Comparison of ENCODE assay signal across 28 cellular contexts in genomic region chr1:16446116-16446515, GRCh38. TPM values are rescaled to one million over a fixed set of nuclear protein-coding genes. Genes with fewer than 3 reads are reported as not detected.
DNase-seq lines count a peak whose midpoint lies in the region; ATAC-seq and TF ChIP-seq lines count a peak whose summit lies in the region.
"Had no signal": no experiment of that assay in that cellular context is flagged by ENCODE, and none has a peak within 500 bp of the region (broad histone marks: within the 10 kb centered on the region; RNA-seq: fewer than 3 reads in every experiment).

No MANE protein-coding gene starts in this region.

- peak overlapping the region; percentile 26 for H3K27ac Mint-ChIP-seq in activated T-cell treated with anti-CD3 and anti-CD28 coated beads, Interleukin-2, amount 50 U/mL, for 24 hours
- no peak overlapping the region for H3K27ac Mint-ChIP-seq in activated naive CD4-positive, alpha-beta T cell treated with anti-CD3 and anti-CD28 coated beads for 36 hours
- no peak overlapping the region for H3K27ac Mint-ChIP-seq in neural progenitor cell

- H3K27me3 ChIP-seq in trophoblast cell (ENCODE audit: insufficient read depth, low read length), result no peaks in the 10 kb centered on the region
- no peaks in the 10 kb centered on the region for H3K27me3 ChIP-seq in neural progenitor cell
- H3K27me3 ChIP-seq: BE2C, BLaER1 had no signal

- no peak overlapping the region for H4K8ac ChIP-seq in trophoblast cell (ENCODE audit: low read depth, low read length)

- peaks cover 1% of the 10 kb centered on the region for H3K79me1 ChIP-seq in trophoblast cell (ENCODE audit: low read length)

- DNase-seq in activated T-cell treated with anti-CD3 and anti-CD28 coated beads, Interleukin-2, amount 50 U/mL, for 24 hours, result no peak
- no peak for DNase-seq in activated T-cell treated with anti-CD3 and anti-CD28 coated beads, Interleukin-2, amount 50 U/mL, for 4 hours
- DNase-seq in amniotic epithelial cell (ENCODE audit: low read depth) (peak; percentile 48), trophoblast cell (peak; percentile 50 to 52), AG08395 (ENCODE audit: low spot score) (no peak), neural progenitor cell (ENCODE audit: low spot score) (no peak)
- no peak for DNase-seq in activated naive CD4-positive, alpha-beta T cell treated with anti-CD3 and anti-CD28 coated beads for 36 hours
- DNase-seq: BE2C; C1 segment of cervical spinal cord; CD4-positive, alpha-beta memory T cell; CD4-positive, CD25-positive, alpha-beta regulatory T cell; CD8-positive, alpha-beta memory T cell; COR-L47; DMS 273 treated with DMSO at 0.1 percent for 48 hours; DMS153; DMS53; DMS79; DND-41; EL; GDM1 had no signal

- H3K36me3 ChIP-seq in trophoblast cell (ENCODE audit: control insufficient read depth in 1 of 2, insufficient read depth in 2 of 2, low read length in 2 of 2) (peaks cover 71 to 73% of the 10 kb centered on the region in 2 experiments), neural progenitor cell (no peaks in the 10 kb centered on the region)

- H3K36me3 Mint-ChIP-seq in activated T-cell treated with anti-CD3 and anti-CD28 coated beads, Interleukin-2, amount 50 U/mL, for 24 hours (ENCODE audit: low read depth), result peaks cover 83% of the 10 kb centered on the region
- H3K36me3 Mint-ChIP-seq in activated T-cell treated with anti-CD3 and anti-CD28 coated beads, Interleukin-2, amount 50 U/mL, for 4 hours (ENCODE audit: insufficient read depth), result peaks cover 42% of the 10 kb centered on the region
- peaks cover 29% of the 10 kb centered on the region for H3K36me3 Mint-ChIP-seq in activated naive CD4-positive, alpha-beta T cell treated with anti-CD3 and anti-CD28 coated beads for 36 hours (ENCODE audit: low read depth)
- H3K36me3 Mint-ChIP-seq in neural progenitor cell, result peaks cover 21% of the 10 kb centered on the region

- H2BK5ac ChIP-seq in trophoblast cell (ENCODE audit: low read depth, low read length, poor library complexity), result no peak overlapping the region

- H3K79me2 ChIP-seq in trophoblast cell (ENCODE audit: control insufficient read depth, insufficient read depth, low read length, poor library complexity), result peaks cover 2% of the 10 kb centered on the region
- H3K79me2 ChIP-seq in neural progenitor cell (ENCODE audit: low read depth), result peaks cover 19% of the 10 kb centered on the region

- peaks cover 19% of the 10 kb centered on the region for H4K20me1 ChIP-seq in neural progenitor cell (ENCODE audit: low read depth)

- no peaks in the 10 kb centered on the region for H3K27me3 Mint-ChIP-seq in activated T-cell treated with anti-CD3 and anti-CD28 coated beads, Interleukin-2, amount 50 U/mL, for 24 hours
- no peaks in the 10 kb centered on the region for H3K27me3 Mint-ChIP-seq in activated T-cell treated with anti-CD3 and anti-CD28 coated beads, Interleukin-2, amount 50 U/mL, for 4 hours (ENCODE audit: low read depth)
- no peaks in the 10 kb centered on the region for H3K27me3 Mint-ChIP-seq in activated naive CD4-positive, alpha-beta T cell treated with anti-CD3 and anti-CD28 coated beads for 36 hours (ENCODE audit: low read depth)
- H3K27me3 Mint-ChIP-seq in neural progenitor cell (ENCODE audit: insufficient read depth, low read depth), result peaks cover 2% of the 10 kb centered on the region
- H3K27me3 Mint-ChIP-seq: CD4-positive, alpha-beta memory T cell; CD4-positive, CD25-positive, alpha-beta regulatory T cell; CD8-positive, alpha-beta memory T cell had no signal

- no peak overlapping the region for H3K23ac ChIP-seq in trophoblast cell (ENCODE audit: low read length)

- H2BK12ac ChIP-seq in trophoblast cell (ENCODE audit: low read length), result no peak overlapping the region

- no peak overlapping the region for H2BK120ac ChIP-seq in trophoblast cell (ENCODE audit: insufficient read depth, low read length, poor library complexity)

- no peak overlapping the region for H3K4ac ChIP-seq in trophoblast cell (ENCODE audit: low read depth, low read length)

- intact Hi-C loops in activated naive CD4-positive, alpha-beta T cell treated with anti-CD3 and anti-CD28 coated beads for 36 hours (cut with micrococcal nuclease), result no loop called here

- no peak overlapping the region for H3K14ac ChIP-seq in trophoblast cell (ENCODE audit: low read length)

- TF ChIP-seq CTCF in neural progenitor cell (IDR thresholded peaks at IDR 0.05), result no peak

- H3K4me2 ChIP-seq in trophoblast cell (ENCODE audit: low read length) (no peak overlapping the region), neural progenitor cell (no peak overlapping the region)
- H3K4me2 ChIP-seq: A549, BLaER1 had no signal

- no peak overlapping the region for H3K4me3 Mint-ChIP-seq in activated T-cell treated with anti-CD3 and anti-CD28 coated beads, Interleukin-2, amount 50 U/mL, for 24 hours
- no peak overlapping the region for H3K4me3 Mint-ChIP-seq in activated T-cell treated with anti-CD3 and anti-CD28 coated beads, Interleukin-2, amount 50 U/mL, for 4 hours
- H3K4me3 Mint-ChIP-seq in activated naive CD4-positive, alpha-beta T cell treated with anti-CD3 and anti-CD28 coated beads for 36 hours, result no peak overlapping the region
- H3K4me3 Mint-ChIP-seq in neural progenitor cell, result no peak overlapping the region
- H3K4me3 Mint-ChIP-seq: CD14-positive monocyte; CD8-positive, alpha-beta memory T cell had no signal

- peaks cover 0 to 3% of the 10 kb centered on the region in 2 experiments for H3K4me1 ChIP-seq in trophoblast cell (ENCODE audit: control insufficient read depth in 1 of 2, insufficient read depth in 2 of 2, low read length in 2 of 2)
- peaks cover 5% of the 10 kb centered on the region for H3K4me1 ChIP-seq in neural progenitor cell
- H3K4me1 ChIP-seq: BE2C had no signal

- H2AFZ ChIP-seq in trophoblast cell (ENCODE audit: insufficient read depth, low read length, poor library complexity) (no peak overlapping the region), neural progenitor cell (replicated peaks) (no peak overlapping the region)

- H3K9ac ChIP-seq in trophoblast cell (ENCODE audit: low read length) (no peak overlapping the region), neural progenitor cell (no peak overlapping the region)
- H3K9ac ChIP-seq: BLaER1 had no signal

- no peak overlapping the region for H3K18ac ChIP-seq in trophoblast cell (ENCODE audit: low read length)

- H3K9me3 ChIP-seq in trophoblast cell (ENCODE audit: insufficient read depth, low read depth, low read length) (no peaks in the 10 kb centered on the region), neural progenitor cell (ENCODE audit: low read depth) (no peaks in the 10 kb centered on the region)
- H3K9me3 ChIP-seq: A549, BE2C, BLaER1 had no signal

- WGBS in trophoblast cell (ENCODE audit: extremely low coverage, insufficient coverage, insufficient read length), result no CpG with 5 or more reads among the region's 10 CpGs

- H3K4me3 ChIP-seq in trophoblast cell (ENCODE audit: low read depth, low read length), result no peak overlapping the region
- H3K4me3 ChIP-seq in neural progenitor cell, result no peak overlapping the region
- H3K4me3 ChIP-seq: A549, BLaER1, GM12878 had no signal

- H4K91ac ChIP-seq in trophoblast cell (ENCODE audit: low read depth, low read length), result no peak overlapping the region

- ATAC-seq in activated T-cell treated with anti-CD3 and anti-CD28 coated beads, Interleukin-2, amount 50 U/mL, for 4 hours, result no peak
- ATAC-seq: A549, GM12878 had no signal

- H3K27ac ChIP-seq in trophoblast cell (ENCODE audit: low read depth, low read length) (no peak overlapping the region), neural progenitor cell (no peak overlapping the region)
- H3K27ac ChIP-seq: 22Rv1, A549, BLaER1 had no signal

- H3K9me3 Mint-ChIP-seq in activated T-cell treated with anti-CD3 and anti-CD28 coated beads, Interleukin-2, amount 50 U/mL, for 24 hours, result no peaks in the 10 kb centered on the region
- H3K9me3 Mint-ChIP-seq in activated T-cell treated with anti-CD3 and anti-CD28 coated beads, Interleukin-2, amount 50 U/mL, for 4 hours, result no peaks in the 10 kb centered on the region
- H3K9me3 Mint-ChIP-seq in activated naive CD4-positive, alpha-beta T cell treated with anti-CD3 and anti-CD28 coated beads for 36 hours, result no peaks in the 10 kb centered on the region
- H3K9me3 Mint-ChIP-seq in neural progenitor cell, result no peaks in the 10 kb centered on the region
- H3K9me3 Mint-ChIP-seq: CD4-positive, alpha-beta memory T cell; CD4-positive, CD25-positive, alpha-beta regulatory T cell; CD8-positive, alpha-beta memory T cell had no signal

- CTCF ChIA-PET in activated naive CD4-positive, alpha-beta T cell treated with anti-CD3 and anti-CD28 coated beads for 36 hours (lab: Charles Lee), result no interaction called here

- H4K12ac ChIP-seq in trophoblast cell (ENCODE audit: low read depth, low read length), result no peak overlapping the region

- peaks cover 49% of the 10 kb centered on the region for H3K4me1 Mint-ChIP-seq in activated T-cell treated with anti-CD3 and anti-CD28 coated beads, Interleukin-2, amount 50 U/mL, for 24 hours (ENCODE audit: low read depth)
- peaks cover 59% of the 10 kb centered on the region for H3K4me1 Mint-ChIP-seq in activated T-cell treated with anti-CD3 and anti-CD28 coated beads, Interleukin-2, amount 50 U/mL, for 4 hours (ENCODE audit: low read depth)
- peaks cover 55% of the 10 kb centered on the region for H3K4me1 Mint-ChIP-seq in activated naive CD4-positive, alpha-beta T cell treated with anti-CD3 and anti-CD28 coated beads for 36 hours (ENCODE audit: low read depth)
- H3K4me1 Mint-ChIP-seq in neural progenitor cell, result peaks cover 9% of the 10 kb centered on the region

- H2AK5ac ChIP-seq in trophoblast cell (ENCODE audit: low read length), result no peak overlapping the region

- no peaks in the 10 kb centered on the region for H3F3A ChIP-seq in neural progenitor cell (ENCODE audit: low read depth)

RNA-seq across cellular contexts. Expression of gene NECAP2, which starts 5.6 kb away (rescaled TPM):
- 10 to 100 TPM; 63.5 to 71.6 (median 64.8) TPM for total RNA-seq in activated T-cell treated with anti-CD3 and anti-CD28 coated beads, Interleukin-2, amount 50 U/mL, for 4 hours
- polyA plus RNA-seq in trophoblast cell (2013), result 53.0 and 53.9 TPM in 2 replicates
- total RNA-seq in activated naive CD4-positive, alpha-beta T cell treated with anti-CD3 and anti-CD28 coated beads for 36 hours, result 10 to 100 TPM; 53.3 to 53.4 TPM
- total RNA-seq in neural progenitor cell (ENCODE audit: low replicate concordance), result 46.6 and 51.0 TPM in 2 replicates

RNA-seq across cellular contexts. Expression of gene SPATA21, which starts 8.9 kb away (rescaled TPM):
- not detected for total RNA-seq in activated T-cell treated with anti-CD3 and anti-CD28 coated beads, Interleukin-2, amount 50 U/mL, for 4 hours
- not detected in 2 replicates for polyA plus RNA-seq in trophoblast cell (2013)
- not detected for total RNA-seq in activated naive CD4-positive, alpha-beta T cell treated with anti-CD3 and anti-CD28 coated beads for 36 hours
- total RNA-seq in neural progenitor cell (ENCODE audit: low replicate concordance), result not detected in 2 replicates
- total RNA-seq: A172; CD4-positive, alpha-beta memory T cell; CD4-positive, CD25-positive, alpha-beta regulatory T cell; CD8-positive, alpha-beta memory T cell; Daoy; G401 had no signal
- polyA plus RNA-seq: CD14-positive monocyte; CD4-positive, alpha-beta memory T cell; CD4-positive, CD25-positive, alpha-beta regulatory T cell; CD8-positive, alpha-beta memory T cell had no signal

Comparison
In these comparisons a context has a peak if more than half of its experiments do, and no peak if none do; other contexts are left out.
1. DNase-seq: peak in amniotic epithelial cell (single experiment) and trophoblast cell (2 of 2); none in activated T-cell treated with anti-CD3 and anti-CD28 coated beads, Interleukin-2, amount 50 U/mL, for 24 hours (single experiment), activated T-cell treated with anti-CD3 and anti-CD28 coated beads, Interleukin-2, amount 50 U/mL, for 4 hours (single experiment), activated naive CD4-positive, alpha-beta T cell treated with anti-CD3 and anti-CD28 coated beads for 36 hours (single experiment), AG08395 (single experiment) and neural progenitor cell (single experiment).